In the genomic region with DNA sequence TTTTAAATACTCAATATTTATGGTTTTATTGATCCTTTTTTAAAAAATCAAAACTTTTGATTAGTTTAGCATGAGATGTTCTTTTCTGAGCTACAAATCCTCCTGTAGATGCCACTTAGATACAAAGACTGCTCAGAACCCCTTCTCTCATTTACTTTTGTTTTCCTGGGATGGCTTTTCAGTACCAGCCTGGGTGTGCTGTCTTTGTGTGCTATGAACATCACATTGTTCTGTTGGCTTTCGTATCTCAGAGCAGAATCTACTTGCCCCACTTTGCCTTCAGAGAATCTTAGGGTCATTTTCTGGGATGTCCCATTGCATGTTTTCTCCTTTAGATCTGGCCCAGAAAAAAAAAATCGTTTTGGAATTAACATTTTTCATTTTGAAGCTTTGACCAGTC, we compare ENCODE assay signal across 28 cellular contexts.
"Had no signal": no experiment of that assay in that cellular context is flagged by ENCODE, and none has a peak within 500 bp of the region (broad histone marks: within the 10 kb centered on the region; RNA-seq: fewer than 3 reads in every experiment).

No MANE protein-coding gene starts in this region.

- ATAC-seq: activated CD8-positive, alpha-beta memory T cell treated with anti-CD3 and anti-CD28 coated beads, Interleukin-2, amount 10 ng/mL, durations not matched to agents 7 days and 5 days; activated naive CD4-positive, alpha-beta T cell treated with anti-CD3 and anti-CD28 coated beads, Interleukin-2, amount 50 U/mL, for 72 hours; K562 had no signal

- H3K4me3 ChIP-seq: cardiac muscle cell, K562 had no signal

- H3K27ac ChIP-seq: brain microvascular endothelial cell, cardiac muscle cell had no signal

- H3K27me3 ChIP-seq: brain microvascular endothelial cell, cardiac muscle cell had no signal

- DNase-seq: activated B cell treated with CpG ODN at 0.5 μM for 24 hours; activated CD4-positive, alpha-beta T cell treated with anti-CD3 and anti-CD28 coated beads for 1 hour; activated CD4-positive, alpha-beta T cell treated with anti-CD3 and anti-CD28 coated beads, Interleukin-2, amount 10 ng/mL, durations not matched to agents 24 days and 14 days; activated CD4-positive, alpha-beta T cell treated with anti-CD3 and anti-CD28 coated beads, Interleukin-2, amount 50 U/mL, for 48 hours; activated CD8-positive, alpha-beta memory T cell treated with anti-CD3 and anti-CD28 coated beads, Interleukin-2, amount 10 ng/mL, durations not matched to agents 7 days and 5 days; activated effector memory CD4-positive, alpha-beta T cell treated with Interleukin-2 at 50 U/mL for 16 hours; activated naive CD4-positive, alpha-beta T cell treated with Interleukin-2 at 50 U/mL for 16 hours; activated naive CD8-positive, alpha-beta T cell treated with anti-CD3 and anti-CD28 coated beads, Interleukin-2, amount 50 U/mL, for 24 hours; activated T-cell treated with anti-CD3 and anti-CD28 coated beads, Interleukin-2, amount 50 U/mL, for 24 hours; amniotic stem cell; brain microvascular endothelial cell; Karpas-422; MM.1S; NCI-H1105 treated with DMSO at 0.1 percent for 48 hours; NCI-H1436 treated with DMSO at 0.1 percent for 48 hours; NCI-H187; NCI-H2081; NCI-H510A treated with DMSO at 0.1 percent for 48 hours; NCI-H69; NK-92 treated with Interleukin-12 subunit alpha and Interleukin-12 subunit beta, amount 100 ng/mL, for 24 hours; SHP77 treated with DMSO at 0.1 percent for 48 hours; T-helper 2 cell; T1000 had no signal

- H3K36me3 ChIP-seq: brain microvascular endothelial cell, cardiac muscle cell had no signal

- FAIRE-seq: astrocyte, K562, TTC549 had no signal
